23 cellular contexts compared by ENCODE assay signal in the genomic region with DNA sequence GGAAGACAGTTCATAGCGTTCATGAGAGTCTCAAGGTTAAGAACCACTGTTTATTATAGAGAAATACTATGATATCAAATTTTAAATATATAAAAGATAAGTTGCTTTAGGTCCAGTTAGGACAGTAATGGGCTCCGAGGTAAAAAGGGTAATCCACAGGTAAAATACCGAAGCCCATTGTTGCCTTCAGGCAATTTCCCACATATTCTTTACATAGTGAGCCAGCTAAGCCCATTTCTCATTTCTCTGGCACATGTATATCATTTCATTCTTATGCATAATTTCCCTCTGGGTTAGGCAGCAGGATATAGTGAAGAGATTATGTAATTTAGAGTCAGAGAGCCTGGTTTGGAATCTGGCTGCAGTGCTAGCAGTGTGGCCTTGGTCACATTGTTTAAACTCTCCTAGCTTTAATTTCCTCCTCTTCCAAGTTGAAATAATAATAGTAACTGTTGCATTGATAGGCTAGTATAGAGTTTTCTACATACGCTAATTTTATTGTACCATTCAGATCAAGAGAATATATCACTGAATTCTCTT. TPM values are rescaled to one million over a fixed set of nuclear protein-coding genes. Genes with fewer than 3 reads are reported as not detected.
"Had no signal": no experiment of that assay in that cellular context is flagged by ENCODE, and none has a peak within 500 bp of the region (broad histone marks: within the 10 kb centered on the region; RNA-seq: fewer than 3 reads in every experiment).

No MANE protein-coding gene starts in this region.

- H3K4me1 Mint-ChIP-seq: immature natural killer cell, mesothelial cell of epicardium, natural killer cell, neural crest cell had no signal

- H3K27ac Mint-ChIP-seq: immature natural killer cell; memory B cell; mesothelial cell of epicardium; natural killer cell; stimulated activated naive B cell treated with anti-CD40 and anti-IgM and Interleukin-4, amounts not matched to agents 10 μg/mL and 1 μg/mL and 100 μg/mL, for 72 hours had no signal

- DNase-seq: effector memory CD4-positive, alpha-beta T cell; foreskin keratinocyte; immature natural killer cell; left ventricle myocardium inferior; natural killer cell; stimulated activated CD4-positive, alpha-beta T cell treated with anti-CD3 and anti-CD28 coated beads, Interleukin-2, amount 100 ng/mL, for 24 hours; stimulated activated CD4-positive, alpha-beta T cell treated with anti-CD3 and anti-CD28 coated beads, Interleukin-4, amount 100 ng/mL, for 4 hours; stimulated activated naive B cell treated with anti-CD40 and anti-IgM and Interleukin-4, amounts not matched to agents 10 μg/mL and 1 μg/mL and 100 μg/mL, for 72 hours; stimulated activated naive CD8-positive, alpha-beta T cell treated with anti-CD3 and anti-CD28 coated beads, Interleukin-15, amount 100 ng/mL, for 72 hours; testis had no signal

- H3K27me3 Mint-ChIP-seq: memory B cell; stimulated activated naive B cell treated with anti-CD40 and anti-IgM and Interleukin-4, amounts not matched to agents 10 μg/mL and 1 μg/mL and 100 μg/mL, for 72 hours; stimulated activated naive CD8-positive, alpha-beta T cell treated with anti-CD3 and anti-CD28 coated beads, Interleukin-15, amount 100 ng/mL, for 72 hours had no signal

- H3K4me3 Mint-ChIP-seq: immature natural killer cell; memory B cell; mesothelial cell of epicardium; natural killer cell; neural crest cell; stimulated activated naive B cell treated with anti-CD40 and anti-IgM and Interleukin-4, amounts not matched to agents 10 μg/mL and 1 μg/mL and 100 μg/mL, for 72 hours; stimulated activated naive CD8-positive, alpha-beta T cell treated with anti-CD3 and anti-CD28 coated beads, Interleukin-15, amount 100 ng/mL, for 72 hours had no signal

- H3K4me3 ChIP-seq: left ventricle myocardium inferior, lower lobe of right lung, right atrium auricular region, sigmoid colon, skin epidermis, testis, tibial nerve had no signal

- ATAC-seq: foreskin keratinocyte; natural killer cell; stimulated activated naive B cell treated with anti-CD40 and anti-IgM and Interleukin-4, amounts not matched to agents 10 μg/mL and 1 μg/mL and 100 μg/mL, for 72 hours; stimulated activated naive CD8-positive, alpha-beta T cell treated with anti-CD3 and anti-CD28 coated beads, Interleukin-15, amount 100 ng/mL, for 72 hours had no signal

- H3K27me3 ChIP-seq: right atrium auricular region, sigmoid colon, testis, tibial nerve had no signal

- H3K36me3 Mint-ChIP-seq: immature natural killer cell, mesothelial cell of epicardium, natural killer cell had no signal

- H3K9me3 ChIP-seq: left ventricle myocardium inferior, lower lobe of right lung, sigmoid colon, testis, tibial nerve had no signal

- H3K4me1 ChIP-seq: foreskin keratinocyte, left ventricle myocardium inferior, lower lobe of right lung, right atrium auricular region, testis had no signal

- H3K36me3 ChIP-seq: left ventricle myocardium inferior, lower lobe of right lung, right atrium auricular region, sigmoid colon, tibial nerve had no signal

- FAIRE-seq: endometrium, keratinocyte had no signal

- H3K9me3 Mint-ChIP-seq: immature natural killer cell; memory B cell; natural killer cell; stimulated activated naive B cell treated with anti-CD40 and anti-IgM and Interleukin-4, amounts not matched to agents 10 μg/mL and 1 μg/mL and 100 μg/mL, for 72 hours had no signal

- H3K27ac ChIP-seq: foreskin keratinocyte, left ventricle myocardium inferior, lower lobe of right lung, right atrium auricular region, sigmoid colon, skin epidermis, testis, tibial nerve had no signal

RNA-seq across cellular contexts. Expression of a gene that starts 7.6 kb away (rescaled TPM):
- total RNA-seq: epithelial cell of proximal tubule, foreskin keratinocyte, mesothelial cell of epicardium, myocyte, neural crest cell, osteocyte had no signal
- polyA plus RNA-seq: foreskin keratinocyte, keratinocyte had no signal
